10 cellular contexts compared by ENCODE assay signal in the genomic region with DNA sequence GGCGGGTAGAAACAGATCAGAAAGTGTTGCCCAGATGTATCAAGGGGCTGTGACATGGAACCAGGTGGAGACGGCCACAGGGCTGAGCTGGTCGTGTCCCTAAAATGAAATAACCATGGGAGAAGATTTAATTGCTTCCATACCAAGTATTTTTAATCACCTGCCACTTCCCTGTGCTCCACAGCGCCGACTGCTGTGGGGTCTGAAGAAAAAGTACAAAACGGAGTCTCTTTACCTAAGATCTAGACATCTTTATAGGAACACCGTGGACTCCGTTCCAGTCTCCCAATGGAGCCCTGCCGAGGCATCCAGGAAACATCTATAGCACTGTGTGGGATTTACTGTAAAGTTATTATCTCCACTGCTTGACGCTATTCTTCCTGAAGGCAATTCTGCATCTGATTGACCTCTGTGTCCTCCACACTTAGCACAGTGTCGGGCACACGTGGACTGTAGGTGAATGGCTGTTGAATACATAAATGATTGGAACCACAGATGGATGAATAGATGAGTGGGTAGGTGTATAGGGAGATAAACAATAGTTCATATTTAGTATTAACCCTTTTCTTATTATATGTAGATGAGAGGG. TPM values are rescaled to one million over a fixed set of nuclear protein-coding genes. Genes with fewer than 3 reads are reported as not detected.
DNase-seq lines count a peak whose midpoint lies in the region; ATAC-seq and TF ChIP-seq lines count a peak whose summit lies in the region.
"Had no signal": no experiment of that assay in that cellular context is flagged by ENCODE, and none has a peak within 500 bp of the region (broad histone marks: within the 10 kb centered on the region; RNA-seq: fewer than 3 reads in every experiment).

No MANE protein-coding gene starts in this region.

- no peak for ATAC-seq in activated CD8-positive, alpha-beta T cell treated with anti-CD3 and anti-CD28 coated beads for 36 hours
- ATAC-seq in GM21447 (IDR thresholded peaks at IDR 0.05; ENCODE audit: unreplicated experiment) (no peak), HG02678 (IDR thresholded peaks at IDR 0.05; ENCODE audit: unreplicated experiment) (no peak), GM21737 (IDR thresholded peaks at IDR 0.05; ENCODE audit: unreplicated experiment) (no peak)
- ATAC-seq: stimulated activated effector memory CD8-positive, alpha-beta T cell treated with anti-CD3 and anti-CD28 coated beads, Interleukin-12 subunit alpha, Interleukin-12 subunit beta, amount 100 ng/mL, for 72 hours had no signal

- H3K4me3 Mint-ChIP-seq in activated CD8-positive, alpha-beta T cell treated with anti-CD3 and anti-CD28 coated beads for 36 hours: no peak overlapping the region
- H3K4me3 Mint-ChIP-seq: IgD-negative memory B cell; stimulated activated effector memory CD8-positive, alpha-beta T cell treated with anti-CD3 and anti-CD28 coated beads, Interleukin-12 subunit alpha, Interleukin-12 subunit beta, amount 100 ng/mL, for 72 hours had no signal

- POLR2A ChIA-PET in activated CD8-positive, alpha-beta T cell treated with anti-CD3 and anti-CD28 coated beads for 36 hours (lab: Charles Lee): no interaction called here

- no peaks in the 10 kb centered on the region for H3K36me3 Mint-ChIP-seq in activated CD8-positive, alpha-beta T cell treated with anti-CD3 and anti-CD28 coated beads for 36 hours (ENCODE audit: low read depth)
- H3K36me3 Mint-ChIP-seq: IgD-negative memory B cell; stimulated activated effector memory CD8-positive, alpha-beta T cell treated with anti-CD3 and anti-CD28 coated beads, Interleukin-12 subunit alpha, Interleukin-12 subunit beta, amount 100 ng/mL, for 72 hours had no signal

- H3K4me3 ChIP-seq in HFF-Myc (replicated peaks; ENCODE audit: low read depth, low read length): no peak overlapping the region
- no peak overlapping the region for H3K4me3 ChIP-seq in kidney epithelial cell (ENCODE audit: low read depth, low read length)

- TF ChIP-seq CTCF in HFF-Myc (IDR thresholded peaks at IDR 0.05; ENCODE audit: low read depth, low read length, missing control alignments) (peak; percentile 59), kidney epithelial cell (IDR thresholded peaks at IDR 0.05; ENCODE audit: insufficient read depth, low read length, poor library complexity, severe bottlenecking) (peak; percentile 60)
- peak; percentile 71 for TF ChIP-seq CTCF in activated CD8-positive, alpha-beta T cell treated with anti-CD3 and anti-CD28 coated beads for 36 hours (IDR thresholded peaks at IDR 0.05)

- intact Hi-C loops in activated CD8-positive, alpha-beta T cell treated with anti-CD3 and anti-CD28 coated beads for 36 hours (cut with micrococcal nuclease): loop anchor here (10.0 kb wide), 1 partner anchor 390 kb away; no protein-coding TSS in a partner anchor

- DNase-seq in DMS53 treated with DMSO at 0.1 percent for 48 hours (lab: John Stamatoyannopoulos, UW; ENCODE audit: unreplicated experiment): peak; percentile 50
- no peak for DNase-seq in HFF-Myc (ENCODE audit: extremely low read depth, low read depth)
- peak; percentile 44 for DNase-seq in activated CD8-positive, alpha-beta T cell treated with anti-CD3 and anti-CD28 coated beads for 36 hours
- no peak for DNase-seq in kidney epithelial cell (ENCODE audit: low read depth)
- no peak for DNase-seq in DMS79 (lab: John Stamatoyannopoulos, UW)

- no peaks in the 10 kb centered on the region for H3K27me3 ChIP-seq in kidney epithelial cell (ENCODE audit: control insufficient read depth, insufficient read depth, low read length)

- no peaks in the 10 kb centered on the region for H3K4me1 Mint-ChIP-seq in activated CD8-positive, alpha-beta T cell treated with anti-CD3 and anti-CD28 coated beads for 36 hours (ENCODE audit: low read depth)
- H3K4me1 Mint-ChIP-seq: stimulated activated effector memory CD8-positive, alpha-beta T cell treated with anti-CD3 and anti-CD28 coated beads, Interleukin-12 subunit alpha, Interleukin-12 subunit beta, amount 100 ng/mL, for 72 hours had no signal

- no peak overlapping the region for H3K27ac Mint-ChIP-seq in activated CD8-positive, alpha-beta T cell treated with anti-CD3 and anti-CD28 coated beads for 36 hours
- H3K27ac Mint-ChIP-seq: IgD-negative memory B cell; stimulated activated effector memory CD8-positive, alpha-beta T cell treated with anti-CD3 and anti-CD28 coated beads, Interleukin-12 subunit alpha, Interleukin-12 subunit beta, amount 100 ng/mL, for 72 hours had no signal

- H3K36me3 ChIP-seq in kidney epithelial cell (ENCODE audit: control insufficient read depth, insufficient read depth, low read length): no peaks in the 10 kb centered on the region

- no peaks in the 10 kb centered on the region for H3K9me3 Mint-ChIP-seq in activated CD8-positive, alpha-beta T cell treated with anti-CD3 and anti-CD28 coated beads for 36 hours
- H3K9me3 Mint-ChIP-seq: IgD-negative memory B cell; stimulated activated effector memory CD8-positive, alpha-beta T cell treated with anti-CD3 and anti-CD28 coated beads, Interleukin-12 subunit alpha, Interleukin-12 subunit beta, amount 100 ng/mL, for 72 hours had no signal

- CTCF ChIA-PET in activated CD8-positive, alpha-beta T cell treated with anti-CD3 and anti-CD28 coated beads for 36 hours (lab: Charles Lee): interaction anchor here (0.6 to 2.8 kb wide), 7 partner anchors 9 to 276 kb away, joined by 3 to 12 read pairs (median 3); no protein-coding TSS in a partner anchor

- H3K27me3 Mint-ChIP-seq in activated CD8-positive, alpha-beta T cell treated with anti-CD3 and anti-CD28 coated beads for 36 hours: no peaks in the 10 kb centered on the region

RNA-seq across cellular contexts. Expression of gene GYPC, which starts 21.6 kb away (rescaled TPM):
- total RNA-seq in activated CD8-positive, alpha-beta T cell treated with anti-CD3 and anti-CD28 coated beads for 36 hours: 100 to 1,000 TPM; 172 to 173 TPM
- 127 and 137 TPM in 2 replicates for total RNA-seq in kidney epithelial cell

Comparison
In these comparisons a context has a peak if more than half of its experiments do, and no peak if none do; other contexts are left out.
1. DNase-seq: peak in DMS53 treated with DMSO at 0.1 percent for 48 hours (single experiment) and activated CD8-positive, alpha-beta T cell treated with anti-CD3 and anti-CD28 coated beads for 36 hours (single experiment); none in HFF-Myc (single experiment), kidney epithelial cell (single experiment) and DMS79 (single experiment).
2. Peak in every context shown above with its lines, with median percentiles within 50 percentile points of each other: CTCF ChIP-seq.